In the genomic region with DNA sequence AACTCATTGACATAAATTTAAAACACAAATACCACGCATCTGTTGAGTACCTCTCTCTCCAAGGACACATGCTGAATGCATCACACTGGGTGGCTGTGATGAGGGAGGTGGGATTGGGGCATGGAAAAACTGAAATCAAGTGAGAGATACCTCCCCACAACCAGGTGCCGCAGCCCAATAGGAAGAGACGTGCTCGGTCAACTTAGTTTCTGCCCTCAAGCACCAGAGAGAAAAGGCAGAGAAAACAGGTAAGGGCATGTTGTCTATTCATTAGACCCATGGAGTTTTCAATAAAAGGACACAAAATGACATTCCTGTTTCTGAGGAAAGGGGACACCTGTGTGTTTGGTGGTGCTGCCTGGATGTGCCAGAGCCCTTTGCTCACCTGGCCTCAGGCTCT, we compare ENCODE assay signal across 7 cellular contexts. TPM values are rescaled to one million over a fixed set of nuclear protein-coding genes. Genes with fewer than 3 reads are reported as not detected.
"Had no signal": no experiment of that assay in that cellular context is flagged by ENCODE, and none has a peak within 500 bp of the region (broad histone marks: within the 10 kb centered on the region; RNA-seq: fewer than 3 reads in every experiment).

No MANE protein-coding gene starts in this region.

RNA-seq across cellular contexts. Expression of a gene that starts 5.1 kb away (rescaled TPM):
- total RNA-seq: esophagus squamous epithelium; left cardiac atrium; left ventricle myocardium superior; lower lobe of right lung; mucosa of gallbladder; naive thymus-derived CD4-positive, alpha-beta T cell had no signal

RNA-seq across cellular contexts. Expression of a gene that starts 24.2 kb away (rescaled TPM):
- total RNA-seq: kidney epithelial cell had no signal
